Comparison of ENCODE assay signal across 1 cellular context in the genomic region with DNA sequence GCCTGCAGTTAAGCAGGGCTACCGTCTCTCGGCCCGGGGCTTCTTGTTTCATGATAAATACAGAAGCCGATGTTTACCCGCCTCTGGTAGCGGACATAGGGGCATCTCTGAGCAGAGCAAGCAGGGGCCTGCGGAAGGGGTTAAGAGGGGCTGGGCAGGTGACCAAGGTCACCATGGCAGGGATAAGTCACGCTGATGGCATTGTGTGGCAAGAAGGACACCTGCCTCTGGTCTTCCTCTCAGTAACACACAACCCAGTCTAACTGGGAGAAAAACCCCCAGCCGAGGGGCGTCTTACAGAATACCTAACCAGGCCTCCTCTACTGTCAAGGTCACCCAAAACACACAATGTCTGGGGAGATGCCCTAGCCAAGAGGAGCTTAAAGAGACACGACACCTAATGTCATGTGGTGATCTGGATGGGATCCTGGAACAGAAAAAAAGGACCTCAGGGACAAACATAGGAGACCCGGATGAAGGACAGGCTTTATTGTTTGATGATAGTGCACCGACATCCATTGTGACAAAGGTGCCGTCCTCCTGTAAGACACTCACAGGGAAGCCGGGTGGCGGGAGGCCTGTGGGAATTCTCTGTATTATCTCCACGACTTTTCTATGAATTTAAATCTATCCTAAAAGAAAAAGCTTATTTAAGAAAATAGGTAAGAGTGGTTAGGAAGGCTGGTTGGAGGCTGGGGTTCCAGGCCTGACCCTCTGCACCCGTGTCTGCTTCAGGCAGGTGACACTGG.
TF ChIP-seq lines count a peak whose summit lies in the region.

No MANE protein-coding gene starts in this region.

TF ChIP-seq in HepG2, 621 proteins besides CTCF, POLR2A, EP300 and RAD21 (continued from another document and continues in another):
- TF ChIP-seq, protein P1, sequence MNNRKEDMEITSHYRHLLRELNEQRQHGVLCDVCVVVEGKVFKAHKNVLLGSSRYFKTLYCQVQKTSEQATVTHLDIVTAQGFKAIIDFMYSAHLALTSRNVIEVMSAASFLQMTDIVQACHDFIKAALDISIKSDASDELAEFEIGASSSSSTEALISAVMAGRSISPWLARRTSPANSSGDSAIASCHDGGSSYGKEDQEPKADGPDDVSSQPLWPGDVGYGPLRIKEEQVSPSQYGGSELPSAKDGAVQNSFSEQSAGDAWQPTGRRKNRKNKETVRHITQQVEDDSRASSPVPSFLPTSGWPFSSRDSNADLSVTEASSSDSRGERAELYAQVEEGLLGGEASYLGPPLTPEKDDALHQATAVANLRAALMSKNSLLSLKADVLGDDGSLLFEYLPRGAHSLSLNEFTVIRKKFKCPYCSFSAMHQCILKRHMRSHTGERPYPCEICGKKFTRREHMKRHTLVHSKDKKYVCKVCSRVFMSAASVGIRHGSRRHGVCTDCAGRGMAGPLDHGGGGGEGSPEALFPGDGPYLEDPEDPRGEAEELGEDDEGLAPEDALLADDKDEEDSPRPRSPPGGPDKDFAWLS (CRISPR knock-in tag; IDR thresholded peaks at IDR 0.05; ENCODE audit: borderline replicate concordance), result peak; percentile 72; the same call in 1 of the 2 replicates
- TF ChIP-seq, protein P2, sequence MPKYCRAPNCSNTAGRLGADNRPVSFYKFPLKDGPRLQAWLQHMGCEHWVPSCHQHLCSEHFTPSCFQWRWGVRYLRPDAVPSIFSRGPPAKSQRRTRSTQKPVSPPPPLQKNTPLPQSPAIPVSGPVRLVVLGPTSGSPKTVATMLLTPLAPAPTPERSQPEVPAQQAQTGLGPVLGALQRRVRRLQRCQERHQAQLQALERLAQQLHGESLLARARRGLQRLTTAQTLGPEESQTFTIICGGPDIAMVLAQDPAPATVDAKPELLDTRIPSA (CRISPR knock-in tag; IDR thresholded peaks at IDR 0.05; ENCODE audit: borderline replicate concordance), result no peak
- TF ChIP-seq TARDBP (CRISPR knock-in tag; IDR thresholded peaks at IDR 0.05), result peak; percentile 9; the same call in 1 of the 2 replicates
- TF ChIP-seq ZNF232 (CRISPR knock-in tag; IDR thresholded peaks at IDR 0.05; ENCODE audit: borderline replicate concordance), result no peak
- 0 out of 2 replicates have a peak, but pooled peaks have one; percentile 36 for TF ChIP-seq ZNF317 (CRISPR knock-in tag; IDR thresholded peaks at IDR 0.05)
- TF ChIP-seq, protein P3, sequence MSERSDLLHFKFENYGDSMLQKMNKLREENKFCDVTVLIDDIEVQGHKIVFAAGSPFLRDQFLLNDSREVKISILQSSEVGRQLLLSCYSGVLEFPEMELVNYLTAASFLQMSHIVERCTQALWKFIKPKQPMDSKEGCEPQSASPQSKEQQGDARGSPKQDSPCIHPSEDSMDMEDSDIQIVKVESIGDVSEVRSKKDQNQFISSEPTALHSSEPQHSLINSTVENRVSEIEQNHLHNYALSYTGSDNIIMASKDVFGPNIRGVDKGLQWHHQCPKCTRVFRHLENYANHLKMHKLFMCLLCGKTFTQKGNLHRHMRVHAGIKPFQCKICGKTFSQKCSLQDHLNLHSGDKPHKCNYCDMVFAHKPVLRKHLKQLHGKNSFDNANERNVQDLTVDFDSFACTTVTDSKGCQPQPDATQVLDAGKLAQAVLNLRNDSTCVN (CRISPR knock-in tag; IDR thresholded peaks at IDR 0.05; ENCODE audit: borderline replicate concordance), result no peak
- TF ChIP-seq ZNF850 (CRISPR knock-in tag; conservative IDR thresholded peaks at IDR 0.05), result no peak
- TF ChIP-seq, protein P4, sequence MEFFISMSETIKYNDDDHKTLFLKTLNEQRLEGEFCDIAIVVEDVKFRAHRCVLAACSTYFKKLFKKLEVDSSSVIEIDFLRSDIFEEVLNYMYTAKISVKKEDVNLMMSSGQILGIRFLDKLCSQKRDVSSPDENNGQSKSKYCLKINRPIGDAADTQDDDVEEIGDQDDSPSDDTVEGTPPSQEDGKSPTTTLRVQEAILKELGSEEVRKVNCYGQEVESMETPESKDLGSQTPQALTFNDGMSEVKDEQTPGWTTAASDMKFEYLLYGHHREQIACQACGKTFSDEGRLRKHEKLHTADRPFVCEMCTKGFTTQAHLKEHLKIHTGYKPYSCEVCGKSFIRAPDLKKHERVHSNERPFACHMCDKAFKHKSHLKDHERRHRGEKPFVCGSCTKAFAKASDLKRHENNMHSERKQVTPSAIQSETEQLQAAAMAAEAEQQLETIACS (CRISPR knock-in tag; IDR thresholded peaks at IDR 0.05), result no peak
- TF ChIP-seq ZNF605 (CRISPR knock-in tag; IDR thresholded peaks at IDR 0.05), result no peak
- TF ChIP-seq SATB2 (CRISPR knock-in tag; IDR thresholded peaks at IDR 0.05), result no peak
- TF ChIP-seq TMF1 (CRISPR knock-in tag; IDR thresholded peaks at IDR 0.05; ENCODE audit: low read depth), result no peak
- peak; percentile 48; the same call in 1 of the 2 replicates for TF ChIP-seq GFI1 (CRISPR knock-in tag; IDR thresholded peaks at IDR 0.05; ENCODE audit: borderline replicate concordance)
- TF ChIP-seq ISL2 (CRISPR knock-in tag; IDR thresholded peaks at IDR 0.05), result peak; percentile 37
- 0 out of 2 replicates have a peak, but pooled peaks have one; percentile 5 for TF ChIP-seq KMT2A (CRISPR knock-in tag; IDR thresholded peaks at IDR 0.05)
- TF ChIP-seq GZF1 (CRISPR knock-in tag; IDR thresholded peaks at IDR 0.05), result no peak
- no peak for TF ChIP-seq CENPX (CRISPR knock-in tag; IDR thresholded peaks at IDR 0.05)
- TF ChIP-seq MXI1 (IDR thresholded peaks at IDR 0.05; ENCODE audit: borderline replicate concordance, low read depth, low read length), result no peak; the same call in 2 of the 3 replicates
- TF ChIP-seq RNF2 (conservative IDR thresholded peaks at IDR 0.05; ENCODE audit: low read depth), result no peak
- no peak for TF ChIP-seq ZNF446 (CRISPR knock-in tag; IDR thresholded peaks at IDR 0.05)
- 0 out of 2 replicates have a peak, but pooled peaks have one; percentile 71 for TF ChIP-seq ZNF34 (CRISPR knock-in tag; IDR thresholded peaks at IDR 0.05; ENCODE audit: borderline replicate concordance)
- TF ChIP-seq, protein P5, sequence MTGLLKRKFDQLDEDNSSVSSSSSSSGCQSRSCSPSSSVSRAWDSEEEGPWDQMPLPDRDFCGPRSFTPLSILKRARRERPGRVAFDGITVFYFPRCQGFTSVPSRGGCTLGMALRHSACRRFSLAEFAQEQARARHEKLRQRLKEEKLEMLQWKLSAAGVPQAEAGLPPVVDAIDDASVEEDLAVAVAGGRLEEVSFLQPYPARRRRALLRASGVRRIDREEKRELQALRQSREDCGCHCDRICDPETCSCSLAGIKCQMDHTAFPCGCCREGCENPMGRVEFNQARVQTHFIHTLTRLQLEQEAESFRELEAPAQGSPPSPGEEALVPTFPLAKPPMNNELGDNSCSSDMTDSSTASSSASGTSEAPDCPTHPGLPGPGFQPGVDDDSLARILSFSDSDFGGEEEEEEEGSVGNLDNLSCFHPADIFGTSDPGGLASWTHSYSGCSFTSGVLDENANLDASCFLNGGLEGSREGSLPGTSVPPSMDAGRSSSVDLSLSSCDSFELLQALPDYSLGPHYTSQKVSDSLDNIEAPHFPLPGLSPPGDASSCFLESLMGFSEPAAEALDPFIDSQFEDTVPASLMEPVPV (CRISPR knock-in tag; IDR thresholded peaks at IDR 0.05), result no peak
- no peak for TF ChIP-seq TCF7L2 (IDR thresholded peaks at IDR 0.05; ENCODE audit: low read depth, low read length)
- TF ChIP-seq, protein P6, sequence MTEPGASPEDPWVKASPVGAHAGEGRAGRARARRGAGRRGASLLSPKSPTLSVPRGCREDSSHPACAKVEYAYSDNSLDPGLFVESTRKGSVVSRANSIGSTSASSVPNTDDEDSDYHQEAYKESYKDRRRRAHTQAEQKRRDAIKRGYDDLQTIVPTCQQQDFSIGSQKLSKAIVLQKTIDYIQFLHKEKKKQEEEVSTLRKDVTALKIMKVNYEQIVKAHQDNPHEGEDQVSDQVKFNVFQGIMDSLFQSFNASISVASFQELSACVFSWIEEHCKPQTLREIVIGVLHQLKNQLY (CRISPR knock-in tag; IDR thresholded peaks at IDR 0.05), result no peak
- no peak for TF ChIP-seq HES4 (CRISPR knock-in tag; IDR thresholded peaks at IDR 0.05; ENCODE audit: borderline replicate concordance)
- peak; percentile 53; the same call in 1 of the 2 replicates for TF ChIP-seq RXRA (CRISPR knock-in tag; IDR thresholded peaks at IDR 0.05)
- TF ChIP-seq ZNF703 (CRISPR knock-in tag; IDR thresholded peaks at IDR 0.05; ENCODE audit: borderline replicate concordance), result no peak
- no peak for TF ChIP-seq NCOA5 (CRISPR knock-in tag; IDR thresholded peaks at IDR 0.05)
- TF ChIP-seq, protein P7, sequence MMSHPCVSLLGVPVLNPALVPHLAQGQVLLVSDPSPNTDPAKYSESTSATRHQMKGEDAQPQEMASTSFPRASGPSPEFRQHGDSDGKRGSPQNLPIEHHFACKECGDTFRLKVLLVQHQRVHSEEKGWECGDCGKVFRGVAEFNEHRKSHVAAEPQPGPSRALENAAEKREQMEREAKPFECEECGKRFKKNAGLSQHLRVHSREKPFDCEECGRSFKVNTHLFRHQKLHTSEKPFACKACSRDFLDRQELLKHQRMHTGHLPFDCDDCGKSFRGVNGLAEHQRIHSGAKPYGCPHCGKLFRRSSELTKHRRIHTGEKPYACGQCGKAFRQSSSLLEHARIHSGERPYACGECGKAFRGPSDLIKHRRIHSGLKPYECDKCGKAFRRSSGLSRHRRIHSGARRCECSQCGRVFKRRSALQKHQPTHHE (CRISPR knock-in tag; IDR thresholded peaks at IDR 0.05; ENCODE audit: borderline replicate concordance), result no peak
- no peak for TF ChIP-seq ZNF598 (CRISPR knock-in tag; IDR thresholded peaks at IDR 0.05; ENCODE audit: borderline replicate concordance)
- no peak for TF ChIP-seq ZNF773 (CRISPR knock-in tag; IDR thresholded peaks at IDR 0.05; ENCODE audit: borderline replicate concordance)
- TF ChIP-seq ZSCAN22 (CRISPR knock-in tag; IDR thresholded peaks at IDR 0.05), result no peak
- no peak for TF ChIP-seq HNF4G (IDR thresholded peaks at IDR 0.05; ENCODE audit: borderline replicate concordance, low read depth, low read length)
- TF ChIP-seq HNF4G (CRISPR knock-in tag; IDR thresholded peaks at IDR 0.05; ENCODE audit: borderline replicate concordance, low read depth), result no peak
- TF ChIP-seq, protein P8, sequence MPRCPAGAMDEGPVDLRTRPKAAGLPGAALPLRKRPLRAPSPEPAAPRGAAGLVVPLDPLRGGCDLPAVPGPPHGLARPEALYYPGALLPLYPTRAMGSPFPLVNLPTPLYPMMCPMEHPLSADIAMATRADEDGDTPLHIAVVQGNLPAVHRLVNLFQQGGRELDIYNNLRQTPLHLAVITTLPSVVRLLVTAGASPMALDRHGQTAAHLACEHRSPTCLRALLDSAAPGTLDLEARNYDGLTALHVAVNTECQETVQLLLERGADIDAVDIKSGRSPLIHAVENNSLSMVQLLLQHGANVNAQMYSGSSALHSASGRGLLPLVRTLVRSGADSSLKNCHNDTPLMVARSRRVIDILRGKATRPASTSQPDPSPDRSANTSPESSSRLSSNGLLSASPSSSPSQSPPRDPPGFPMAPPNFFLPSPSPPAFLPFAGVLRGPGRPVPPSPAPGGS (CRISPR knock-in tag; IDR thresholded peaks at IDR 0.05), result no peak
- no peak for TF ChIP-seq ZSCAN30 (CRISPR knock-in tag; IDR thresholded peaks at IDR 0.05)
- no peak; the same call in 1 of the 2 replicates for TF ChIP-seq ZNF816 (CRISPR knock-in tag; IDR thresholded peaks at IDR 0.05; ENCODE audit: borderline replicate concordance)
- peak; percentile 15; the same call in 1 of the 2 replicates for TF ChIP-seq NR2C2 (CRISPR knock-in tag; IDR thresholded peaks at IDR 0.05; ENCODE audit: borderline replicate concordance)
- TF ChIP-seq KDM6A (CRISPR knock-in tag; IDR thresholded peaks at IDR 0.05; ENCODE audit: low read depth), result no peak
- no peak for TF ChIP-seq ARID2 (CRISPR knock-in tag; IDR thresholded peaks at IDR 0.05; ENCODE audit: borderline replicate concordance)
- no peak for TF ChIP-seq NPAS2 (CRISPR knock-in tag; IDR thresholded peaks at IDR 0.05; ENCODE audit: borderline replicate concordance)
- TF ChIP-seq, protein P9, sequence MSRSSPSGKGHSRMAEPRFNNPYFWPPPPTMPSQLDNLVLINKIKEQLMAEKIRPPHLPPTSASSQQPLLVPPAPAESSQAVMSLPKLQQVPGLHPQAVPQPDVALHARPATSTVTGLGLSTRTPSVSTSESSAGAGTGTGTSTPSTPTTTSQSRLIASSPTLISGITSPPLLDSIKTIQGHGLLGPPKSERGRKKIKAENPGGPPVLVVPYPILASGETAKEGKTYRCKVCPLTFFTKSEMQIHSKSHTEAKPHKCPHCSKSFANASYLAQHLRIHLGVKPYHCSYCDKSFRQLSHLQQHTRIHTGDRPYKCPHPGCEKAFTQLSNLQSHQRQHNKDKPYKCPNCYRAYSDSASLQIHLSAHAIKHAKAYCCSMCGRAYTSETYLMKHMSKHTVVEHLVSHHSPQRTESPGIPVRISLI (CRISPR knock-in tag; IDR thresholded peaks at IDR 0.05; ENCODE audit: borderline replicate concordance), result 0 out of 2 replicates have a peak, but pooled peaks have one; percentile 18
- TF ChIP-seq ATF7 (IDR thresholded peaks at IDR 0.05), result no peak
- no peak for TF ChIP-seq ATF7 (CRISPR knock-in tag; IDR thresholded peaks at IDR 0.05)
- TF ChIP-seq SALL2 (CRISPR knock-in tag; IDR thresholded peaks at IDR 0.05), result peak; percentile 15; the same call in 1 of the 2 replicates
- peak; percentile 25; the same call in 1 of the 2 replicates for TF ChIP-seq NR2F2 (IDR thresholded peaks at IDR 0.05; ENCODE audit: borderline replicate concordance, low read depth)
- TF ChIP-seq ZNF44 (CRISPR knock-in tag; IDR thresholded peaks at IDR 0.05), result no peak
- TF ChIP-seq ZNF879 (CRISPR knock-in tag; IDR thresholded peaks at IDR 0.05), result no peak
- TF ChIP-seq KMT2B (CRISPR knock-in tag; IDR thresholded peaks at IDR 0.05), result 0 out of 2 replicates have a peak, but pooled peaks have one; percentile 12
- no peak for TF ChIP-seq ZNF772 (CRISPR knock-in tag; IDR thresholded peaks at IDR 0.05)
- TF ChIP-seq ZNF749 (CRISPR knock-in tag; IDR thresholded peaks at IDR 0.05; ENCODE audit: borderline replicate concordance), result no peak
- TF ChIP-seq FIP1L1 (IDR thresholded peaks at IDR 0.05; ENCODE audit: borderline replicate concordance, insufficient read depth, low read depth, low read length), result no peak
- no peak for TF ChIP-seq MBD4 (IDR thresholded peaks at IDR 0.05; ENCODE audit: borderline replicate concordance, low read length)
- no peak for TF ChIP-seq ZNF530 (CRISPR knock-in tag; IDR thresholded peaks at IDR 0.05; ENCODE audit: low read depth)
- no peak; the same call in 1 of the 2 replicates for TF ChIP-seq SIX1 (CRISPR knock-in tag; IDR thresholded peaks at IDR 0.05; ENCODE audit: borderline replicate concordance)
- TF ChIP-seq, protein P10, sequence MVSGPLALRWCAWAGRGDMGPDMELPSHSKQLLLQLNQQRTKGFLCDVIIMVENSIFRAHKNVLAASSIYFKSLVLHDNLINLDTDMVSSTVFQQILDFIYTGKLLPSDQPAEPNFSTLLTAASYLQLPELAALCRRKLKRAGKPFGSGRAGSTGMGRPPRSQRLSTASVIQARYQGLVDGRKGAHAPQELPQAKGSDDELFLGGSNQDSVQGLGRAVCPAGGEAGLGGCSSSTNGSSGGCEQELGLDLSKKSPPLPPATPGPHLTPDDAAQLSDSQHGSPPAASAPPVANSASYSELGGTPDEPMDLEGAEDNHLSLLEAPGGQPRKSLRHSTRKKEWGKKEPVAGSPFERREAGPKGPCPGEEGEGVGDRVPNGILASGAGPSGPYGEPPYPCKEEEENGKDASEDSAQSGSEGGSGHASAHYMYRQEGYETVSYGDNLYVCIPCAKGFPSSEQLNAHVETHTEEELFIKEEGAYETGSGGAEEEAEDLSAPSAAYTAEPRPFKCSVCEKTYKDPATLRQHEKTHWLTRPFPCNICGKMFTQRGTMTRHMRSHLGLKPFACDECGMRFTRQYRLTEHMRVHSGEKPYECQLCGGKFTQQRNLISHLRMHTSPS (CRISPR knock-in tag; IDR thresholded peaks at IDR 0.05; ENCODE audit: low read depth), result peak; percentile 85
- TF ChIP-seq ZFYVE20 (CRISPR knock-in tag; IDR thresholded peaks at IDR 0.05; ENCODE audit: borderline replicate concordance, low read depth), result no peak
- TF ChIP-seq SNAPC2 (CRISPR knock-in tag; IDR thresholded peaks at IDR 0.05), result 0 out of 2 replicates have a peak, but pooled peaks have one; percentile 27
